8 cellular contexts compared by ENCODE assay signal in genomic region chr2:101698419-101699190, GRCh38. TPM values are rescaled to one million over a fixed set of nuclear protein-coding genes. Genes with fewer than 3 reads are reported as not detected.
DNase-seq lines count a peak whose midpoint lies in the region; ATAC-seq and TF ChIP-seq lines count a peak whose summit lies in the region.

No MANE protein-coding gene starts in this region.

- no peak for TF ChIP-seq POLR2A in erythroblast (IDR thresholded peaks at IDR 0.05; ENCODE audit: low read length)

- peak; percentile 37 for DNase-seq in A172 (ENCODE audit: low spot score)
- DNase-seq in erythroblast (lab: John Stamatoyannopoulos, UW), result peak; percentile 50 to 62
- DNase-seq in pons (ENCODE audit: low spot score), result peak; percentile 46
- no peak for DNase-seq in AG08395 (ENCODE audit: low spot score)

- no peaks in the 10 kb centered on the region for H3K9me3 ChIP-seq in ES-I3 (ENCODE audit: control insufficient read depth, insufficient read depth, low read length)

- H3K9ac ChIP-seq in ES-I3 (ENCODE audit: low read depth, low read length), result peak overlapping the region; percentile 96

- no peaks in the 10 kb centered on the region; the same call in 1 of the 2 replicates for H3K36me3 ChIP-seq in ES-I3 (ENCODE audit: insufficient read depth, low read length)

- peaks cover 12% of the 10 kb centered on the region for H3K4me1 ChIP-seq in ES-I3 (ENCODE audit: insufficient read depth, low read length)

- ATAC-seq in GM19455 (IDR thresholded peaks at IDR 0.05; ENCODE audit: unreplicated experiment) (no peak), GM19035 (IDR thresholded peaks at IDR 0.05; ENCODE audit: unreplicated experiment) (no peak)

TF ChIP-seq in PFSK-1, 5 proteins besides CTCF, POLR2A, EP300 and RAD21:
- TF ChIP-seq REST (IDR thresholded peaks at IDR 0.05; ENCODE audit: insufficient read depth in 1 of 2, low read depth in 2 of 2, low read length in 2 of 2) (no peak), SIN3A (IDR thresholded peaks at IDR 0.05; ENCODE audit: borderline replicate concordance, insufficient read depth, low read length) (0 out of 2 replicates have a peak, but pooled peaks have one; percentile 32), TAF1 (IDR thresholded peaks at IDR 0.05; ENCODE audit: borderline replicate concordance, insufficient read depth, low read length) (no peak)

RNA-seq across cellular contexts. Expression of gene MAP4K4, which starts 1.1 kb away (rescaled TPM):
- 59.2 and 61.8 TPM in 2 replicates for total RNA-seq in A172 (2014; rRNA removed; shearing (Covaris generic))
- polyA plus RNA-seq in PFSK-1 (2012; ENCODE audit: insufficient read length, low read depth), result 48.5 TPM
